In the genomic region with DNA sequence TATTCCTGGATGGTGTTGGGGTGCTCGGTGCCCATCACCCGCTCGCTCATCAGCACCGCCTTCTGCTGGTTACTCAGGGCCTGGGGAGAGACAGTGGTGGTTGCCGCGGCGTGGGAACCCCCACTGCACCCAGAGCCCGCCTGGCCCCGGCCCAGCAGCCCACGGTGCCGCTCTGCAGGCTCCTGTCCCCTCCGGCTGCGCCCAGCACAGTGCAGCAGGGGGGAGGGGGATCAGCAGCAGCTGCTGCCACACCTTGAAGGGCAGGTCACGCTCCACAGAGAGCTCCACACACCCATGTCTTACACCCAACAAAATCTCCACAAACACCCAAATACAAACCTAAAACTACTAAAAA, we compare ENCODE assay signal across 1 cellular context.
TF ChIP-seq lines count a peak whose summit lies in the region.

No MANE protein-coding gene starts in this region.

TF ChIP-seq in HepG2, 621 proteins besides CTCF, POLR2A, EP300 and RAD21:
- TF ChIP-seq SCMH1 (CRISPR knock-in tag; IDR thresholded peaks at IDR 0.05; ENCODE audit: borderline replicate concordance): no peak
- TF ChIP-seq AGO2 (optimal IDR thresholded peaks at IDR 0.05; ENCODE audit: low read depth, low read length): peak; percentile 10
